In genomic region chr1:182587666-182588438, GRCh38 we compare ENCODE assay signal across 8 cellular contexts. TPM values are rescaled to one million over a fixed set of nuclear protein-coding genes. Genes with fewer than 3 reads are reported as not detected.
DNase-seq lines count a peak whose midpoint lies in the region; ATAC-seq and TF ChIP-seq lines count a peak whose summit lies in the region.
"Had no signal": no experiment of that assay in that cellular context is flagged by ENCODE, and none has a peak within 500 bp of the region (broad histone marks: within the 10 kb centered on the region; RNA-seq: fewer than 3 reads in every experiment).

No MANE protein-coding gene starts in this region.

- H3K4me2 ChIP-seq in smooth muscle cell, result peak overlapping the region; percentile 92

- 96% methylated on average over 3 of the region's 3 CpGs for WGBS in smooth muscle cell (ENCODE audit: low lambda C conversion rate)

- H3K4me1 ChIP-seq in RWPE2 (ENCODE audit: insufficient read depth, poor library complexity, severe bottlenecking) (no peaks in the 10 kb centered on the region), smooth muscle cell (ENCODE audit: low read depth) (no peaks in the 10 kb centered on the region)

- H3K36me3 ChIP-seq in RWPE2 (ENCODE audit: low read depth) (no peaks in the 10 kb centered on the region), smooth muscle cell (ENCODE audit: low read depth) (no peaks in the 10 kb centered on the region)

- H3K9me3 ChIP-seq in RWPE2 (ENCODE audit: severe bottlenecking) (no peaks in the 10 kb centered on the region), smooth muscle cell (replicated peaks; ENCODE audit: low read depth) (no peaks in the 10 kb centered on the region)

- no peak for DNase-seq in RWPE2 (ENCODE audit: low spot score)
- no peak for DNase-seq in fibroblast of the aortic adventitia (ENCODE audit: low read depth)
- no peak for DNase-seq in smooth muscle cell (lab: John Stamatoyannopoulos, UW; ENCODE audit: unreplicated experiment)
- no peak for DNase-seq in foreskin melanocyte
- no peak for DNase-seq in NCI-H146 treated with DMSO at 0.1 percent for 48 hours (lab: John Stamatoyannopoulos, UW; ENCODE audit: unreplicated experiment)
- no peak for DNase-seq in NCI-H82 (lab: John Stamatoyannopoulos, UW)
- DNase-seq: T-helper 9 cell had no signal

- no peaks in the 10 kb centered on the region for H3K27me3 ChIP-seq in RWPE2 (ENCODE audit: insufficient read depth, poor library complexity, severe bottlenecking)
- H3K27me3 ChIP-seq in smooth muscle cell (ENCODE audit: low read depth), result no peaks in the 10 kb centered on the region

- H4K20me1 ChIP-seq in smooth muscle cell (ENCODE audit: low read depth), result no peaks in the 10 kb centered on the region

- ATAC-seq in GM19467 (IDR thresholded peaks at IDR 0.05; ENCODE audit: unreplicated experiment), result peak; percentile 13
- ATAC-seq in RWPE2 (ENCODE audit: low read depth), result no peak

- H3F3A ChIP-seq in smooth muscle cell (ENCODE audit: low read depth), result no peaks in the 10 kb centered on the region

- peak overlapping the region; percentile 98 for H2AFZ ChIP-seq in smooth muscle cell (ENCODE audit: low read depth)

- H3K4me3 ChIP-seq in RWPE2 (ENCODE audit: severe bottlenecking) (peak overlapping the region; percentile 40), fibroblast of the aortic adventitia (ENCODE audit: low read depth, low read length) (peak overlapping the region; percentile 85), smooth muscle cell (peak overlapping the region; percentile 75)

- H3K27ac ChIP-seq in RWPE2 (ENCODE audit: poor library complexity, severe bottlenecking), result peak overlapping the region; percentile 64
- no peak overlapping the region for H3K27ac ChIP-seq in smooth muscle cell (ENCODE audit: low read depth)

- H3K79me2 ChIP-seq in smooth muscle cell (ENCODE audit: low read depth), result no peaks in the 10 kb centered on the region

- no peak overlapping the region for H3K9ac ChIP-seq in smooth muscle cell (ENCODE audit: low read depth)

- TF ChIP-seq CTCF in RWPE2 (IDR thresholded peaks at IDR 0.05; ENCODE audit: poor library complexity, severe bottlenecking) (no peak), fibroblast of the aortic adventitia (IDR thresholded peaks at IDR 0.05; ENCODE audit: insufficient read depth, low read length) (no peak), smooth muscle cell (IDR thresholded peaks at IDR 0.05; ENCODE audit: borderline replicate concordance, insufficient read depth, poor library complexity, severe bottlenecking) (no peak)

RNA-seq across cellular contexts. Expression of gene RNASEL, which starts 1.2 kb away (rescaled TPM):
- total RNA-seq in fibroblast of the aortic adventitia (ENCODE audit: low replicate concordance), result 9.5 and 12.3 TPM in 2 replicates
- total RNA-seq in smooth muscle cell, result 4.1 and 4.7 TPM in 2 replicates
- polyA plus RNA-seq in smooth muscle cell, result 2.2 and 4.5 TPM in 2 replicates

RNA-seq across cellular contexts. Expression of gene RGS16, which starts 16.3 kb away (rescaled TPM):
- total RNA-seq in fibroblast of the aortic adventitia (ENCODE audit: low replicate concordance) (2.3 and 2.5 TPM in 2 replicates), smooth muscle cell (2.9 and 3.0 TPM in 2 replicates)
- 6.9 and 9.9 TPM in 2 replicates for polyA plus RNA-seq in smooth muscle cell
